Comparison of ENCODE assay signal across 9 cellular contexts in the genomic region with DNA sequence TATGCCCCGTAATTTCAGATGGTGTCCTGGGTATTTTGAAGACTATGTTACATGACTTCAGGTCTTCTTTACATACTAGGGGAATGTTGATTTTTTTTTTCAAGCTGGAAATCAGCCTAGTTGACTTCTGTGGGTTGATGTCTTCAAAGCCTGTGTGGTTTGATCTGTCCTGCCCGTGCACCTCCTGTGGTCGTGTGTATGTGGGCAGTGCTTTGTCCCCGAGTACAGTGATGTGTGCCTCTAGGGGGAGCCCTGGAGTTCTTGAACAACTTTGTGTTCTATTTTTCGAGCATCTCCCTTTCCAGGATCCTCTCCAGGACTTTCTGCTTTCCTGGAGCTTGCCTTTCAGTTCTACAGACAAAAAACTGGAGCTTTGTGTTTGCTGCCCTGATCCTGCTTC. TPM values are rescaled to one million over a fixed set of nuclear protein-coding genes. Genes with fewer than 3 reads are reported as not detected.
DNase-seq lines count a peak whose midpoint lies in the region; ATAC-seq, FAIRE-seq and TF ChIP-seq lines count a peak whose summit lies in the region.
"Had no signal": no experiment of that assay in that cellular context is flagged by ENCODE, and none has a peak within 500 bp of the region (broad histone marks: within the 10 kb centered on the region; RNA-seq: fewer than 3 reads in every experiment).

No MANE protein-coding gene starts in this region.

- ATAC-seq in left colon (peak; percentile 78), GM19452 (IDR thresholded peaks at IDR 0.05; ENCODE audit: unreplicated experiment) (no peak)

- POLR2A ChIA-PET in HEK293T (lab: Yijun Ruan, JAX) = no interaction called here

- H3K4me1 ChIP-seq in adipocyte (ENCODE audit: control insufficient read depth, insufficient read depth, low read length) = no peaks in the 10 kb centered on the region

- CTCF ChIA-PET in HEK293T (lab: Yijun Ruan, JAX) = interaction anchor here (1.0 kb wide), 1 partner anchor 35 kb away, joined by 3 read pairs; no protein-coding TSS in a partner anchor

- no peaks in the 10 kb centered on the region for H3K36me3 ChIP-seq in adipocyte (ENCODE audit: control insufficient read depth, insufficient read depth, low read length, severe bottlenecking)
- H3K36me3 ChIP-seq: thoracic aorta had no signal

- intact Hi-C loops in left colon (cut with DNase I, micrococcal nuclease) = no loop called here
- intact Hi-C loops in activated T-helper 2 cell treated with anti-CD3 and anti-CD28 coated beads, Interferon-gamma antibody, Interleukin-2, Interleukin-4, amounts not matched to agents 10 μg/mL and 5 μg/mL and 100 μg/mL, durations not matched to agents 14 hours and 24 hours and 36 hours (cut with micrococcal nuclease) = no loop called here

- H3K36me3 Mint-ChIP-seq in activated T-helper 2 cell treated with anti-CD3 and anti-CD28 coated beads, Interferon-gamma antibody, Interleukin-2, Interleukin-4, amounts not matched to agents 10 μg/mL and 5 μg/mL and 100 μg/mL, durations not matched to agents 14 hours and 24 hours and 36 hours (ENCODE audit: low read depth) = peaks cover 74% of the 10 kb centered on the region

- no peak overlapping the region for H3K4me3 Mint-ChIP-seq in activated T-helper 2 cell treated with anti-CD3 and anti-CD28 coated beads, Interferon-gamma antibody, Interleukin-2, Interleukin-4, amounts not matched to agents 10 μg/mL and 5 μg/mL and 100 μg/mL, durations not matched to agents 14 hours and 24 hours and 36 hours (ENCODE audit: low read depth)

- peak; percentile 49 for DNase-seq in CMK (ENCODE audit: low read depth)
- peak; percentile 76 for DNase-seq in HEK293T (ENCODE audit: extremely low spot score)
- DNase-seq in adipocyte (ENCODE audit: low read depth) = peak; percentile 12
- DNase-seq in left colon = peak in 1 of 2 donors; percentile 75
- no peak for DNase-seq in GM19239 (ENCODE audit: insufficient read length, low spot score)
- DNase-seq in activated T-helper 2 cell treated with anti-CD3 and anti-CD28 coated beads, Interferon-gamma antibody, Interleukin-2, Interleukin-4, amounts not matched to agents 10 μg/mL and 5 μg/mL and 100 μg/mL, durations not matched to agents 14 hours and 24 hours and 36 hours (ENCODE audit: low spot score) = no peak
- no peak for DNase-seq in anterior cingulate cortex (lab: John Stamatoyannopoulos, UW)

- no peak overlapping the region for H3K4me3 ChIP-seq in adipocyte (ENCODE audit: low read length)
- H3K4me3 ChIP-seq: thoracic aorta had no signal

- no peaks in the 10 kb centered on the region for H3K27me3 Mint-ChIP-seq in activated T-helper 2 cell treated with anti-CD3 and anti-CD28 coated beads, Interferon-gamma antibody, Interleukin-2, Interleukin-4, amounts not matched to agents 10 μg/mL and 5 μg/mL and 100 μg/mL, durations not matched to agents 14 hours and 24 hours and 36 hours (ENCODE audit: low read depth)

- peaks cover 26% of the 10 kb centered on the region for H3K9me3 ChIP-seq in adipocyte (ENCODE audit: control insufficient read depth, low read length)
- H3K9me3 ChIP-seq: thoracic aorta had no signal

- no peak overlapping the region for H3K27ac Mint-ChIP-seq in activated T-helper 2 cell treated with anti-CD3 and anti-CD28 coated beads, Interferon-gamma antibody, Interleukin-2, Interleukin-4, amounts not matched to agents 10 μg/mL and 5 μg/mL and 100 μg/mL, durations not matched to agents 14 hours and 24 hours and 36 hours

- no peaks in the 10 kb centered on the region for H3K4me1 Mint-ChIP-seq in activated T-helper 2 cell treated with anti-CD3 and anti-CD28 coated beads, Interferon-gamma antibody, Interleukin-2, Interleukin-4, amounts not matched to agents 10 μg/mL and 5 μg/mL and 100 μg/mL, durations not matched to agents 14 hours and 24 hours and 36 hours (ENCODE audit: low read depth)

- H3K9me3 Mint-ChIP-seq in activated T-helper 2 cell treated with anti-CD3 and anti-CD28 coated beads, Interferon-gamma antibody, Interleukin-2, Interleukin-4, amounts not matched to agents 10 μg/mL and 5 μg/mL and 100 μg/mL, durations not matched to agents 14 hours and 24 hours and 36 hours = peaks cover 56% of the 10 kb centered on the region

- no peak overlapping the region for H3K9ac ChIP-seq in adipocyte (ENCODE audit: low read length)

- no peak for FAIRE-seq in GM19239 (lab: Jason Lieb, UNC)

- no peaks in the 10 kb centered on the region for H3K27me3 ChIP-seq in adipocyte (replicated peaks; ENCODE audit: control insufficient read depth, insufficient read depth, low read length)

TF ChIP-seq in HEK293T, 16 proteins besides CTCF, POLR2A, EP300 and RAD21:
- no peak for TF ChIP-seq TARDBP (IDR thresholded peaks at IDR 0.05)
- TF ChIP-seq HDGF (IDR thresholded peaks at IDR 0.05; ENCODE audit: borderline replicate concordance) = no peak
- TF ChIP-seq FOXM1 (IDR thresholded peaks at IDR 0.05; ENCODE audit: borderline replicate concordance) = no peak
- no peak for TF ChIP-seq FOXK2 (IDR thresholded peaks at IDR 0.05)
- no peak for TF ChIP-seq CTBP1 (IDR thresholded peaks at IDR 0.05; ENCODE audit: borderline replicate concordance)
- TF ChIP-seq NFRKB (IDR thresholded peaks at IDR 0.05) = no peak
- TF ChIP-seq FOXA1 (IDR thresholded peaks at IDR 0.05) = no peak
- no peak for TF ChIP-seq ZNF384 (IDR thresholded peaks at IDR 0.05)
- no peak for TF ChIP-seq ELF4 (IDR thresholded peaks at IDR 0.05)
- no peak for TF ChIP-seq ARNT (IDR thresholded peaks at IDR 0.05)
- TF ChIP-seq, protein P1, sequence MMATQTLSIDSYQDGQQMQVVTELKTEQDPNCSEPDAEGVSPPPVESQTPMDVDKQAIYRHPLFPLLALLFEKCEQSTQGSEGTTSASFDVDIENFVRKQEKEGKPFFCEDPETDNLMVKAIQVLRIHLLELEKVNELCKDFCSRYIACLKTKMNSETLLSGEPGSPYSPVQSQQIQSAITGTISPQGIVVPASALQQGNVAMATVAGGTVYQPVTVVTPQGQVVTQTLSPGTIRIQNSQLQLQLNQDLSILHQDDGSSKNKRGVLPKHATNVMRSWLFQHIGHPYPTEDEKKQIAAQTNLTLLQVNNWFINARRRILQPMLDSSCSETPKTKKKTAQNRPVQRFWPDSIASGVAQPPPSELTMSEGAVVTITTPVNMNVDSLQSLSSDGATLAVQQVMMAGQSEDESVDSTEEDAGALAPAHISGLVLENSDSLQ (IDR thresholded peaks at IDR 0.05) = no peak
- TF ChIP-seq SP1 (IDR thresholded peaks at IDR 0.05) = no peak
- no peak for TF ChIP-seq L3MBTL2 (conservative IDR thresholded peaks at IDR 0.05)
- no peak for TF ChIP-seq LEF1 (IDR thresholded peaks at IDR 0.05; ENCODE audit: borderline replicate concordance)
- TF ChIP-seq BHLHE40 (IDR thresholded peaks at IDR 0.05; ENCODE audit: borderline replicate concordance) = no peak
- TF ChIP-seq SUZ12 (IDR thresholded peaks at IDR 0.05) = no peak

RNA-seq across cellular contexts. Expression of a gene that starts 28.9 kb away (rescaled TPM):
- total RNA-seq in left colon = 1 to 10 TPM; 5.3 to 8.0 TPM
- total RNA-seq in activated T-helper 2 cell treated with anti-CD3 and anti-CD28 coated beads, Interferon-gamma antibody, Interleukin-2, Interleukin-4, amounts not matched to agents 10 μg/mL and 5 μg/mL and 100 μg/mL, durations not matched to agents 14 hours and 24 hours and 36 hours = 22.1 and 25.4 TPM in 2 replicates

Comparison
In these comparisons a context has a peak if more than half of its experiments do, and no peak if none do; other contexts are left out.
1. DNase-seq: peak in CMK (single experiment), HEK293T (single experiment) and adipocyte (single experiment); none in GM19239 (single experiment), activated T-helper 2 cell treated with anti-CD3 and anti-CD28 coated beads, Interferon-gamma antibody, Interleukin-2, Interleukin-4, amounts not matched to agents 10 μg/mL and 5 μg/mL and 100 μg/mL, durations not matched to agents 14 hours and 24 hours and 36 hours (single experiment) and anterior cingulate cortex (0 of 58).